In the genomic region with DNA sequence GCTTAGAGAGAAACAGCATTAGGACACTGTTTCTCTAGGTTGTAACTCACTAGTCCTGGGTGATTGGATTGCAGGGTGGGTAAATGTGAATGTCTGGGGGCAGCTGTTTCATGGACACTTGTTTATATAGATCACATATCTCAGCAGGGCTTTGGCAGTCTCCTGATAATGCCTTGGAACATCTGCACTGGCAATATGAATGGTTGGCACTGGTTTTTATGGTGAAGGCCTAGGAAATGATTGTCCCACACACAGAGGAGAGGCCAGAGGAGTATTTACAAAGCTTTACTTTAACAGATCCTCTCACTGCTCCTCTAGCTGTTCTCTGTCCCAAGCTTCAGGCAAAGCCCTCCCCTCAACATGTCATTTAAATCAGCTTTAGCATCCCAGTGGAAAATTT, we compare ENCODE assay signal across 15 cellular contexts.
DNase-seq lines count a peak whose midpoint lies in the region; ATAC-seq, FAIRE-seq and TF ChIP-seq lines count a peak whose summit lies in the region.
"Had no signal": no experiment of that assay in that cellular context is flagged by ENCODE, and none has a peak within 500 bp of the region (broad histone marks: within the 10 kb centered on the region; RNA-seq: fewer than 3 reads in every experiment).

No MANE protein-coding gene starts in this region.

- H3K27ac ChIP-seq in VCaP, result peak overlapping the region; percentile 28; the same call in 1 of the 2 replicates
- H3K27ac ChIP-seq in CD8-positive, alpha-beta memory T cell (ENCODE audit: low read depth, low read length), result no peak overlapping the region
- H3K27ac ChIP-seq: HL-60 had no signal

- DNase-seq in NCI-H69 (lab: John Stamatoyannopoulos, UW) (peak; percentile 93), left colon (no peak), frontal cortex (ENCODE audit: low spot score in 2 of 2) (no peak), H7 (no peak)
- no peak for DNase-seq in CD8-positive, alpha-beta memory T cell
- DNase-seq: C1 segment of cervical spinal cord; CD4-positive, alpha-beta T cell; COR-L47; GF-D8 had no signal

- intact Hi-C loops in left colon (cut with DNase I, micrococcal nuclease), result no loop called here

- H3K27me3 Mint-ChIP-seq in CD8-positive, alpha-beta memory T cell, result no peaks in the 10 kb centered on the region
- H3K27me3 Mint-ChIP-seq: B cell; CD4-positive, alpha-beta T cell had no signal

- FAIRE-seq in frontal cortex (lab: Jason Lieb, UNC), result no peak
- FAIRE-seq: D721Med had no signal

- H3K4me1 ChIP-seq in CD8-positive, alpha-beta memory T cell (ENCODE audit: insufficient read depth, low read length), result no peaks in the 10 kb centered on the region

- H3K4me3 Mint-ChIP-seq in CD8-positive, alpha-beta memory T cell, result no peak overlapping the region
- H3K4me3 Mint-ChIP-seq: B cell; CD4-positive, alpha-beta T cell had no signal

- H3K4me3 ChIP-seq in H7 (ENCODE audit: insufficient read depth, low read depth, low read length), result no peak overlapping the region
- no peak overlapping the region for H3K4me3 ChIP-seq in CD8-positive, alpha-beta memory T cell (ENCODE audit: low read length)

- POLR2A ChIA-PET in CD8-positive, alpha-beta memory T cell (lab: Charles Lee), result no interaction called here

- ATAC-seq in left colon, result peak; percentile 85
- no peak for ATAC-seq in GM21717 (IDR thresholded peaks at IDR 0.05; ENCODE audit: unreplicated experiment)
- ATAC-seq: HCT116 had no signal

- no peak for TF ChIP-seq CTCF in VCaP (conservative IDR thresholded peaks at IDR 0.05)

- no peaks in the 10 kb centered on the region for H3K27me3 ChIP-seq in H7 (ENCODE audit: control insufficient read depth, insufficient read depth, low read length)
- no peaks in the 10 kb centered on the region for H3K27me3 ChIP-seq in CD8-positive, alpha-beta memory T cell (ENCODE audit: insufficient read depth, low read length, poor library complexity, severe bottlenecking)

- no peaks in the 10 kb centered on the region for H3K9me3 Mint-ChIP-seq in CD8-positive, alpha-beta memory T cell
- H3K9me3 Mint-ChIP-seq: CD4-positive, alpha-beta T cell had no signal

- H3K9me3 ChIP-seq in CD8-positive, alpha-beta memory T cell (ENCODE audit: low read length), result no peaks in the 10 kb centered on the region

- CTCF ChIA-PET in CD8-positive, alpha-beta memory T cell (lab: Charles Lee), result no interaction called here

- H3K36me3 ChIP-seq in H7 (replicated peaks; ENCODE audit: control insufficient read depth, insufficient read depth, low read length), result no peaks in the 10 kb centered on the region
- no peaks in the 10 kb centered on the region for H3K36me3 ChIP-seq in CD8-positive, alpha-beta memory T cell (ENCODE audit: insufficient read depth, low read length)

- H3K4me1 Mint-ChIP-seq in CD8-positive, alpha-beta memory T cell, result no peaks in the 10 kb centered on the region
- H3K4me1 Mint-ChIP-seq: B cell had no signal

- H3K36me3 Mint-ChIP-seq in CD8-positive, alpha-beta memory T cell, result no peaks in the 10 kb centered on the region

- H3K27ac Mint-ChIP-seq in CD8-positive, alpha-beta memory T cell, result no peak overlapping the region
- H3K27ac Mint-ChIP-seq: B cell; CD4-positive, alpha-beta T cell had no signal
